In genomic region chr1:42817440-42817767, GRCh38 we compare ENCODE assay signal across 8 cellular contexts. TPM values are rescaled to one million over a fixed set of nuclear protein-coding genes. Genes with fewer than 3 reads are reported as not detected.
DNase-seq lines count a peak whose midpoint lies in the region; ATAC-seq and TF ChIP-seq lines count a peak whose summit lies in the region.

No MANE protein-coding gene starts in this region.

- H3K9me2 ChIP-seq in PC-9 (ENCODE audit: insufficient read depth): no peaks in the 10 kb centered on the region

- peaks cover 19% of the 10 kb centered on the region; the same call in 1 of the 2 replicates for H3K79me2 ChIP-seq in PC-9 (ENCODE audit: low read depth)

- DNase-seq in PC-9: no peak
- no peak for DNase-seq in epithelial cell of proximal tubule (ENCODE audit: low read depth)
- no peak for DNase-seq in retinal pigment epithelial cell (ENCODE audit: low read depth)
- DNase-seq in GM19240 (ENCODE audit: insufficient read length, low spot score): no peak
- no peak for DNase-seq in NOMO-1 treated with DMSO at 0.1 percent for 48 hours (lab: John Stamatoyannopoulos, UW; ENCODE audit: unreplicated experiment)
- no peak for DNase-seq in OCI-M1 (lab: John Stamatoyannopoulos, UW)

- no TSS peak for BruUV-seq in PC-9 (replicated peaks; lab: Mats Ljungman, UMichigan)

- POLR2A ChIA-PET in PC-9 (lab: Charles Lee; ENCODE audit: unreplicated experiment): interaction anchor here (0.5 to 1.4 kb wide), 5 partner anchors 29 to 556 kb away, joined by 3 to 8 read pairs (median 4); partner anchors contain the start of gene ZNF691

- peaks cover 12% of the 10 kb centered on the region; the same call in 1 of the 2 replicates for H3F3A ChIP-seq in PC-9 (ENCODE audit: insufficient read depth, low read depth)

- peak overlapping the region; percentile 80 for H3K4me2 ChIP-seq in PC-9

- CTCF ChIA-PET in PC-9 (lab: Charles Lee): interaction anchor here (1.3 kb wide), 1 partner anchor 29 kb away, joined by 4 read pairs; the partner anchor contains the start of gene ZNF691

- H3K4me3 ChIP-seq in GM12875 (ENCODE audit: low read depth, low read length) (peak overlapping the region; percentile 94), PC-9 (peak overlapping the region; percentile 100; the same call in 1 of the 2 replicates), epithelial cell of proximal tubule (ENCODE audit: low read depth, low read length) (peak overlapping the region; percentile 74), retinal pigment epithelial cell (ENCODE audit: low read length) (peak overlapping the region; percentile 65)

- H3K4me1 ChIP-seq in PC-9 (replicated peaks; ENCODE audit: insufficient read depth): peaks cover 26% of the 10 kb centered on the region

- peak overlapping the region; percentile 97; the same call in 1 of the 2 replicates for H3K27ac ChIP-seq in PC-9

- H2AFZ ChIP-seq in PC-9: no peak overlapping the region

- intact Hi-C loops in PC-9 (cut with micrococcal nuclease; ENCODE audit: unreplicated experiment): loop anchor here (2.0 kb wide), 1 partner anchor 51 kb away; the partner anchor contains the start of genes C1orf50 and P3H1

- no peaks in the 10 kb centered on the region for H3K9me3 ChIP-seq in PC-9 (ENCODE audit: insufficient read depth, low read depth)

- H4K20me1 ChIP-seq in PC-9 (ENCODE audit: insufficient read depth): peaks cover 4% of the 10 kb centered on the region; the same call in 1 of the 2 replicates

- ATAC-seq in GM21717 (IDR thresholded peaks at IDR 0.05; ENCODE audit: unreplicated experiment): no peak

- no peaks in the 10 kb centered on the region for H3K27me3 ChIP-seq in PC-9 (ENCODE audit: insufficient read depth, low read depth)

- TF ChIP-seq CTCF in GM12875 (IDR thresholded peaks at IDR 0.05; ENCODE audit: borderline replicate concordance, insufficient read depth, low read depth, low read length) (no peak), PC-9 (conservative IDR thresholded peaks at IDR 0.05) (no peak), epithelial cell of proximal tubule (conservative IDR thresholded peaks at IDR 0.05; ENCODE audit: low read depth, low read length) (no peak), retinal pigment epithelial cell (conservative IDR thresholded peaks at IDR 0.05; ENCODE audit: low read depth, low read length) (no peak)

- no peaks in the 10 kb centered on the region for H3K36me3 ChIP-seq in PC-9 (ENCODE audit: low read depth)

RNA-seq across cellular contexts. Expression of gene SVBP, which starts 0.2 kb away (rescaled TPM):
- total RNA-seq in PC-9 (2021): 32.3 and 32.6 TPM in 2 replicates
- 38.3 and 47.5 TPM in 2 replicates for total RNA-seq in epithelial cell of proximal tubule

RNA-seq across cellular contexts. Expression of gene ERMAP, which starts 0.5 kb away (rescaled TPM):
- total RNA-seq in PC-9 (2021) (20.8 and 31.2 TPM in 2 replicates), epithelial cell of proximal tubule (3.6 and 8.4 TPM in 2 replicates)

RNA-seq across cellular contexts. Expression of gene ZNF691, which starts 29.0 kb away (rescaled TPM):
- total RNA-seq in PC-9 (2021): 11.4 and 14.6 TPM in 2 replicates
- total RNA-seq in epithelial cell of proximal tubule: 3.7 and 9.0 TPM in 2 replicates

RNA-seq across cellular contexts. Expression of gene TMEM269, which starts 32.6 kb away (rescaled TPM):
- total RNA-seq in PC-9 (2021) (0.28 and 1.0 TPM in 2 replicates), epithelial cell of proximal tubule (not detected in 2 replicates)

RNA-seq across cellular contexts. Expression of gene C1orf50, which starts 50.4 kb away (rescaled TPM):
- total RNA-seq in PC-9 (2021) (5.6 and 8.3 TPM in 2 replicates), epithelial cell of proximal tubule (6.1 and 7.8 TPM in 2 replicates)
